In the genomic region with DNA sequence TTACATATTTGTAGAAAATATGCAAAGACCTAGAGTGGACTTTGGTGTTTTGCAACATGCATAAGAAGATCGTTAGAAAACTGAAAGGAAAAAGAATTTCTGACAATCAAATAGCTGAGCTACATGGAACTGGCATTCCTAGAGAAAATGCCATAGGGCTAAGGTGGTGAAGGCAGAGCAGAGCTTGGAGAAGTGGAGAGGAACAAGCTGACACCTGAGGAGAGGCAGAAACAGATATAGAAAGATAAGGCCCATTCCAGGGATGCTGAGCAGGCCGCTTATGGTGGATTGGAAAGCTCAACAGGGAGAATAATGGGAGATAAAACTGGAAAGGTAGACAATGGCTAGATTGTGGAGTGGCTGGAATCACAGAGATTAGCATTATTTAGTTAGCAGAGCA, we compare ENCODE assay signal across 36 cellular contexts.
"Had no signal": no experiment of that assay in that cellular context is flagged by ENCODE, and none has a peak within 500 bp of the region (broad histone marks: within the 10 kb centered on the region; RNA-seq: fewer than 3 reads in every experiment).

No MANE protein-coding gene starts in this region.

- H3K36me3 ChIP-seq: brain microvascular endothelial cell had no signal

- H3K4me3 ChIP-seq: PC-9 had no signal

- H3K4me2 ChIP-seq: PC-9 had no signal

- ATAC-seq: activated naive CD8-positive, alpha-beta T cell treated with anti-CD3 and anti-CD28 coated beads, Interleukin-2, amount 50 U/mL, for 24 hours; activated T-cell treated with anti-CD3 and anti-CD28 coated beads, Interleukin-2, amount 50 U/mL, for 4 hours; Right ventricle myocardium inferior; T-cell; T-helper 17 cell had no signal

- H3K4me3 Mint-ChIP-seq: activated B cell treated with CpG ODN at 0.5 μM for 24 hours; activated CD4-positive, alpha-beta memory T cell treated with anti-CD3 and anti-CD28 coated beads for 36 hours; activated naive CD4-positive, alpha-beta T cell treated with anti-CD3 and anti-CD28 coated beads, Interleukin-2, amount 10 ng/mL, durations not matched to agents 7 days and 5 days; activated naive CD8-positive, alpha-beta T cell; activated naive CD8-positive, alpha-beta T cell treated with anti-CD3 and anti-CD28 coated beads, Interleukin-2, amount 50 U/mL, for 24 hours; activated T-cell treated with anti-CD3 and anti-CD28 coated beads, Interleukin-2, amount 50 U/mL, for 4 hours; activated T-helper 1 cell treated with anti-CD3 and anti-CD28 coated beads, Interleukin-12 subunit alpha, Interleukin-12 subunit beta, Interleukin-2, Interleukin-4 antibody, amounts not matched to agents 30 ng/mL and 10 ng/mL and 1 ng/mL, durations not matched to agents 14 hours and 24 hours and 36 hours; central memory CD8-positive, alpha-beta T cell; T-cell; T-helper 17 cell had no signal

- H3K27ac ChIP-seq: brain microvascular endothelial cell, PC-9, RWPE1, VCaP had no signal

- H3K27ac Mint-ChIP-seq: activated B cell treated with CpG ODN at 0.5 μM for 24 hours; activated CD4-positive, alpha-beta memory T cell treated with anti-CD3 and anti-CD28 coated beads for 36 hours; activated naive CD4-positive, alpha-beta T cell treated with anti-CD3 and anti-CD28 coated beads, Interleukin-2, amount 10 ng/mL, durations not matched to agents 7 days and 5 days; activated naive CD8-positive, alpha-beta T cell; activated naive CD8-positive, alpha-beta T cell treated with anti-CD3 and anti-CD28 coated beads, Interleukin-2, amount 50 U/mL, for 24 hours; activated T-helper 1 cell treated with anti-CD3 and anti-CD28 coated beads, Interleukin-12 subunit alpha, Interleukin-12 subunit beta, Interleukin-2, Interleukin-4 antibody, amounts not matched to agents 30 ng/mL and 10 ng/mL and 1 ng/mL, durations not matched to agents 14 hours and 24 hours and 36 hours; T-cell; T-helper 17 cell had no signal

- H3K36me3 Mint-ChIP-seq: activated CD4-positive, alpha-beta memory T cell treated with anti-CD3 and anti-CD28 coated beads for 36 hours; activated naive CD4-positive, alpha-beta T cell treated with anti-CD3 and anti-CD28 coated beads, Interleukin-2, amount 10 ng/mL, durations not matched to agents 7 days and 5 days; activated naive CD8-positive, alpha-beta T cell; T-cell had no signal

- H3K4me1 Mint-ChIP-seq: activated B cell treated with CpG ODN at 0.5 μM for 24 hours; activated naive CD4-positive, alpha-beta T cell treated with anti-CD3 and anti-CD28 coated beads, Interleukin-2, amount 10 ng/mL, durations not matched to agents 7 days and 5 days; activated naive CD8-positive, alpha-beta T cell treated with anti-CD3 and anti-CD28 coated beads, Interleukin-2, amount 50 U/mL, for 24 hours; central memory CD8-positive, alpha-beta T cell; T-cell; T-helper 17 cell had no signal

- H2AFZ ChIP-seq: PC-9 had no signal

- DNase-seq: activated B cell treated with CpG ODN at 0.5 μM for 24 hours; activated CD4-positive, alpha-beta memory T cell treated with anti-CD3 and anti-CD28 coated beads for 36 hours; activated CD4-positive, alpha-beta T cell treated with anti-CD3 and anti-CD28 coated beads for 4 hours; activated CD4-positive, alpha-beta T cell treated with anti-CD3 and anti-CD28 coated beads, Interleukin-2, amount 50 U/mL, for 1 hour; activated CD4-positive, CD25-positive, alpha-beta regulatory T cell treated with anti-CD3 and anti-CD28 coated beads, Interleukin-2, amount 50 U/mL, for 72 hours; activated CD8-positive, alpha-beta memory T cell treated with anti-CD3 and anti-CD28 coated beads, Interleukin-2, amount 50 U/mL, for 4 hours; activated gamma-delta T cell treated with Interleukin-2 at 50 U/mL for 16 hours; activated naive CD4-positive, alpha-beta T cell treated with anti-CD3 and anti-CD28 coated beads, Interleukin-2, amount 10 ng/mL, durations not matched to agents 7 days and 5 days; activated naive CD8-positive, alpha-beta T cell treated with anti-CD3 and anti-CD28 coated beads, Interleukin-2, amount 50 U/mL, for 24 hours; activated T-cell treated with anti-CD3 and anti-CD28 coated beads for 4 hours; activated T-cell treated with anti-CD3 and anti-CD28 coated beads, Interleukin-2, amount 50 U/mL, for 4 hours; amniotic stem cell; aorta; brain microvascular endothelial cell; Kasumi-1; KBM-7; MM.1S; MV-4-11; NCI-H1092; NCI-H1436 treated with DMSO at 0.1 percent for 48 hours; NCI-H1694 treated with DMSO at 0.1 percent for 48 hours; NCI-H2029; NCI-H345; NCI-H524 treated with DMSO at 0.1 percent for 48 hours; NK-92 treated with Interleukin-12 subunit alpha and Interleukin-12 subunit beta, amount 100 ng/mL, for 24 hours; PC-9; SIG-M5; T-cell; T-helper 17 cell; T-helper 9 cell had no signal

- H3K27me3 Mint-ChIP-seq: activated CD4-positive, alpha-beta memory T cell treated with anti-CD3 and anti-CD28 coated beads for 36 hours; activated naive CD8-positive, alpha-beta T cell; activated naive CD8-positive, alpha-beta T cell treated with anti-CD3 and anti-CD28 coated beads, Interleukin-2, amount 50 U/mL, for 24 hours had no signal

- H3K9me3 Mint-ChIP-seq: activated B cell treated with CpG ODN at 0.5 μM for 24 hours; activated CD4-positive, alpha-beta memory T cell treated with anti-CD3 and anti-CD28 coated beads for 36 hours; activated naive CD4-positive, alpha-beta T cell treated with anti-CD3 and anti-CD28 coated beads, Interleukin-2, amount 10 ng/mL, durations not matched to agents 7 days and 5 days; activated naive CD8-positive, alpha-beta T cell treated with anti-CD3 and anti-CD28 coated beads, Interleukin-2, amount 50 U/mL, for 24 hours; activated T-cell treated with anti-CD3 and anti-CD28 coated beads, Interleukin-2, amount 50 U/mL, for 4 hours; activated T-helper 1 cell treated with anti-CD3 and anti-CD28 coated beads, Interleukin-12 subunit alpha, Interleukin-12 subunit beta, Interleukin-2, Interleukin-4 antibody, amounts not matched to agents 30 ng/mL and 10 ng/mL and 1 ng/mL, durations not matched to agents 14 hours and 24 hours and 36 hours; central memory CD8-positive, alpha-beta T cell; T-cell had no signal

- H3K27me3 ChIP-seq: brain microvascular endothelial cell had no signal
